Comparison of ENCODE assay signal across 8 cellular contexts in the genomic region with DNA sequence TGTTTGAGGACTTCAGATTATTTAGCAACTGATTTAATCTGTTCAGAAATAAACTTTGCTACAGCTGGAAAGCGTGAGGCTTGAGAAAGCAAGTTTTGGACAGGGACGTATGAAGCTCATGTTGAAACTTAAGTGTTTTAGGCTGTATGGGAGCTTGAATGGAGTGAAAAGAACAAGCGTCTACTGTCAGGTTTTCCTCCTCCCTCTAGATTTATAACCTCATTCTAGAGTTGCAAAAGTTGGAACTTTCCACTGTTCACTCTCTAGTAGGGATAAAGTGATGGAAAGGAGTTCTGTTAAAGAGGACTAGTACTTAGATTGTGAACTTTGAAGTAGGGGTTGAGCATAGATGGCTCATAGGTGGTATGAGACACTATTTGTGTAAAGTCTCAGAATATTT. TPM values are rescaled to one million over a fixed set of nuclear protein-coding genes. Genes with fewer than 3 reads are reported as not detected.
DNase-seq lines count a peak whose midpoint lies in the region; ATAC-seq and TF ChIP-seq lines count a peak whose summit lies in the region.

No MANE protein-coding gene starts in this region.

- H3K4me3 ChIP-seq in neutrophil (ENCODE audit: low read depth in 1 of 2, low read length in 1 of 2): peak overlapping the region; percentile 82 to 87

- H3K27ac ChIP-seq in epithelial cell of prostate (peak overlapping the region; percentile 77), neutrophil (peak overlapping the region; percentile 72)

- peaks cover 18% of the 10 kb centered on the region in 2 experiments for H3K4me1 ChIP-seq in neutrophil (ENCODE audit: control insufficient read depth in 1 of 2, insufficient read depth in 1 of 2, low read depth in 1 of 2, low read length in 1 of 2)

- no peak for ATAC-seq in HG02852 (IDR thresholded peaks at IDR 0.05; ENCODE audit: unreplicated experiment)

- no peaks in the 10 kb centered on the region for H3K27me3 ChIP-seq in neutrophil

- no peaks in the 10 kb centered on the region for H3K36me3 ChIP-seq in neutrophil

- no peak for TF ChIP-seq CTCF in neutrophil (IDR thresholded peaks at IDR 0.05)

- no peaks in the 10 kb centered on the region for H3K9me3 ChIP-seq in neutrophil

- DNase-seq in HCEC 1CT (peak; percentile 18), RKO (ENCODE audit: low spot score) (peak; percentile 54), epithelial cell of prostate (ENCODE audit: low read depth, low spot score) (no peak), CD1c-positive myeloid dendritic cell (ENCODE audit: extremely low spot score) (no peak), ureter (ENCODE audit: low spot score) (no peak)
- no peak for DNase-seq in stimulated activated naive CD4-positive, alpha-beta T cell (lab: John Stamatoyannopoulos, UW)

RNA-seq across cellular contexts. Expression of a gene that starts 1.1 kb away (rescaled TPM):
- total RNA-seq in ureter: 55.1 TPM

RNA-seq across cellular contexts. Expression of a gene that starts 49.3 kb away (rescaled TPM):
- 46.7 TPM for total RNA-seq in ureter

RNA-seq across cellular contexts. Expression of a gene that starts 50.7 kb away (rescaled TPM):
- total RNA-seq in ureter: 9.9 TPM

Comparison
In these comparisons a context has a peak if more than half of its experiments do, and no peak if none do; other contexts are left out.
1. DNase-seq: peak in HCEC 1CT (single experiment) and RKO (single experiment); none in epithelial cell of prostate (single experiment), stimulated activated naive CD4-positive, alpha-beta T cell (0 of 6), CD1c-positive myeloid dendritic cell (single experiment) and ureter (single experiment).